In the genomic region with DNA sequence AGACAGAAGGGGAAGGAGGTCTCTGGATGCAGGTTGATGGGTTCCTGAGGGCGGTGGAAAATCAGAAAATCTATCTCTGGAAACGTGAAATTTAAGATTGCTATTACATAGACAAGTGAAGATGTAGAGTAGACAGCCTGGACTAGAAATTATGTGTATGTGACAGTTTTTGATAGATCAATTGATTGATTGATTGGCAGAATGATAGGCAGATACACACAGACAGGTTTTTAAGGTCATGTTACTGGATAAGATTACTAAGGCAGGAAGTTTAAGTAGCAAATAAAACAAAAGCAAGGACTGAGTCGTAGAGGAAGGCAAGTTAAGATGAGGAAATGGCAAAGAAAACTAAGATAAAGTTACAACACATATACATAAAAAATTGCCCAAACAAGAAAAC, we compare ENCODE assay signal across 32 cellular contexts.
"Had no signal": no experiment of that assay in that cellular context is flagged by ENCODE, and none has a peak within 500 bp of the region (broad histone marks: within the 10 kb centered on the region; RNA-seq: fewer than 3 reads in every experiment).

No MANE protein-coding gene starts in this region.

- H3K4me3 ChIP-seq: dorsolateral prefrontal cortex, gastrocnemius medialis, hepatocyte, left lung, prostate gland, right atrium auricular region, smooth muscle cell, suprapubic skin, transverse colon, upper lobe of right lung, vagina had no signal

- H2AFZ ChIP-seq: hepatocyte, parathyroid adenoma had no signal

- H3K27ac ChIP-seq: dorsolateral prefrontal cortex, epithelial cell of prostate, gastrocnemius medialis, hepatocyte, left lung, neutrophil, parathyroid adenoma, prostate gland, right atrium auricular region, suprapubic skin, transverse colon, upper lobe of right lung, vagina had no signal

- DNase-seq: dorsolateral prefrontal cortex; effector CD4-positive, alpha-beta T cell; foreskin fibroblast; gastrocnemius medialis; head of caudate nucleus; kidney; left cardiac atrium; mesendoderm; midbrain; naive thymus-derived CD4-positive, alpha-beta T cell; stimulated activated CD4-positive, alpha-beta T cell treated with anti-CD3 and anti-CD28 coated beads, Interleukin-12 subunit alpha, Interleukin-12 subunit beta, amount 100 ng/mL, for 4 hours; stimulated activated CD4-positive, alpha-beta T cell treated with anti-CD3 and anti-CD28 coated beads, Interleukin-1b, Interleukin-23, amount 100 ng/mL, for 48 hours; stimulated activated CD4-positive, alpha-beta T cell treated with anti-CD3 and anti-CD28 coated beads, Interleukin-4, amount 100 ng/mL, for 1 hour; stimulated activated CD8-positive, alpha-beta memory T cell treated with anti-CD3 and anti-CD28 coated beads, Interleukin-4, amount 100 ng/mL, for 48 hours; stimulated activated naive CD4-positive, alpha-beta T cell; stimulated activated naive CD8-positive, alpha-beta T cell treated with anti-CD3 and anti-CD28 coated beads, Interleukin-15, amount 100 ng/mL, for 72 hours; transverse colon; upper lobe of right lung had no signal

- H3K9ac ChIP-seq: parathyroid adenoma had no signal

- H3K4me2 ChIP-seq: hepatocyte, smooth muscle cell had no signal

- H3K9me3 ChIP-seq: gastrocnemius medialis, left lung, neutrophil, prostate gland, right atrium auricular region, suprapubic skin, transverse colon, upper lobe of right lung, vagina had no signal

- H3K27ac Mint-ChIP-seq: naive thymus-derived CD4-positive, alpha-beta T cell had no signal

- H3K36me3 Mint-ChIP-seq: naive thymus-derived CD4-positive, alpha-beta T cell had no signal

- H3K27me3 Mint-ChIP-seq: stimulated activated naive CD8-positive, alpha-beta T cell treated with anti-CD3 and anti-CD28 coated beads, Interleukin-15, amount 100 ng/mL, for 72 hours had no signal

- H3K79me2 ChIP-seq: hepatocyte, parathyroid adenoma had no signal

- H3K4me1 Mint-ChIP-seq: naive thymus-derived CD4-positive, alpha-beta T cell; stimulated activated naive CD8-positive, alpha-beta T cell treated with anti-CD3 and anti-CD28 coated beads, Interleukin-15, amount 100 ng/mL, for 72 hours had no signal

- H3K27me3 ChIP-seq: dorsolateral prefrontal cortex, gastrocnemius medialis, hepatocyte, left lung, neutrophil, right atrium auricular region, transverse colon, upper lobe of right lung, vagina had no signal

- H3K9me3 Mint-ChIP-seq: naive thymus-derived CD4-positive, alpha-beta T cell; neural crest cell; stimulated activated naive CD8-positive, alpha-beta T cell treated with anti-CD3 and anti-CD28 coated beads, Interleukin-15, amount 100 ng/mL, for 72 hours had no signal

- H3K4me3 Mint-ChIP-seq: naive thymus-derived CD4-positive, alpha-beta T cell; neural crest cell; stimulated activated naive CD8-positive, alpha-beta T cell treated with anti-CD3 and anti-CD28 coated beads, Interleukin-15, amount 100 ng/mL, for 72 hours had no signal

- ATAC-seq: esophagus mucosa; gastrocnemius medialis; left cardiac atrium; left lung; naive thymus-derived CD4-positive, alpha-beta T cell; sciatic nerve; stimulated activated naive CD8-positive, alpha-beta T cell treated with anti-CD3 and anti-CD28 coated beads, Interleukin-15, amount 100 ng/mL, for 72 hours; upper lobe of right lung had no signal

- H3K36me3 ChIP-seq: gastrocnemius medialis, left lung, neutrophil, prostate gland, right atrium auricular region, suprapubic skin, transverse colon, upper lobe of right lung, vagina had no signal

- H3K4me1 ChIP-seq: gastrocnemius medialis, left lung, parathyroid adenoma, prostate gland, right atrium auricular region, suprapubic skin, transverse colon, upper lobe of right lung, vagina had no signal

- FAIRE-seq: colon, kidney had no signal
